In the genomic region with DNA sequence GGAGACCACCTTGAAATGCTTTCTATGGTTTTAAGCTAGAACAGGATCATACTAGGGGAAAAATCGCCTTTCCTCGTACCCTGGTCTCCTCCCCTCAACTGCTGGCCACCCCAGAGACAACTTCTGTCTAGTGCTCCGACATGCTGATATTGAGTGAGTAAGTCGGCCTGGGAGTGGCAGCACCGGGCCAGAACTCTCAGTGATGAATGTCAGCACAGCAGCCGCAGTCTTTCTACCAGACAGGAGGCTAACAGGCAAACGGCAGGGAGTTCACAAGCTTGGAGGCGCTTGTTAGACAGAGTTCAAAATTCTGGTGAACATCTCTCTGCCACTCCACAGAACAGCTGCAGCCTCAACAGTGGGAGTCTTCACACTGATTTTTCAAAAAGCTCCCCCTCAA, we compare ENCODE assay signal across 10 cellular contexts.
DNase-seq lines count a peak whose midpoint lies in the region; ATAC-seq, FAIRE-seq and TF ChIP-seq lines count a peak whose summit lies in the region.
"Had no signal": no experiment of that assay in that cellular context is flagged by ENCODE, and none has a peak within 500 bp of the region (broad histone marks: within the 10 kb centered on the region; RNA-seq: fewer than 3 reads in every experiment).

No MANE protein-coding gene starts in this region.

- no peak overlapping the region for H3K27ac ChIP-seq in brain microvascular endothelial cell
- H3K27ac ChIP-seq in right cardiac atrium (ENCODE audit: low read length) = no peak overlapping the region

- H3K36me3 ChIP-seq in brain microvascular endothelial cell (replicated peaks) = no peaks in the 10 kb centered on the region

- DNase-seq in ELR (ENCODE audit: low read depth) (peak; percentile 0), brain microvascular endothelial cell (peak; percentile 54), right cardiac atrium (peak; percentile 66 to 86 (median 80)), posterior cingulate gyrus (peak in 8 of 10 donors; percentile 10 to 86 (median 30)), D721Med (ENCODE audit: insufficient read length, low spot score) (no peak), AML-193 (lab: John Stamatoyannopoulos, UW) (no peak), OCI-M2 (lab: John Stamatoyannopoulos, UW; ENCODE audit: unreplicated experiment) (no peak)
- DNase-seq: activated CD4-positive, alpha-beta T cell treated with anti-CD3 and anti-CD28 coated beads for 48 hours; CD4-positive, alpha-beta T cell had no signal

- WGBS in right cardiac atrium = 26% methylated on average over 8 of the region's 8 CpGs

- no peak for FAIRE-seq in D721Med (lab: Jason Lieb, UNC)

- TF ChIP-seq CTCF in brain microvascular endothelial cell (IDR thresholded peaks at IDR 0.05; ENCODE audit: low read depth, low read length, missing control alignments) = peak; percentile 38
- no peak for TF ChIP-seq CTCF in D721Med (IDR thresholded peaks at IDR 0.05; ENCODE audit: insufficient read depth, missing control alignments)

- H3K9me3 ChIP-seq in right cardiac atrium (ENCODE audit: control insufficient read depth, low read length) = no peaks in the 10 kb centered on the region

- intact Hi-C loops in right cardiac atrium (cut with DNase I) = no loop called here
- intact Hi-C loops in posterior cingulate gyrus (cut with DNase I) = no loop called here

- ATAC-seq in right cardiac atrium (peak; percentile 83 to 93), SK-N-SH treated with all-trans-retinoic acid at 6 μM for 48 hours (no peak)

- no peak overlapping the region for H3K4me3 ChIP-seq in brain microvascular endothelial cell (ENCODE audit: low read depth, low read length)
- H3K4me3 ChIP-seq in right cardiac atrium (ENCODE audit: low read length) = no peak overlapping the region

- H3K27me3 ChIP-seq in brain microvascular endothelial cell (replicated peaks) = no peaks in the 10 kb centered on the region
- no peaks in the 10 kb centered on the region for H3K27me3 ChIP-seq in right cardiac atrium (ENCODE audit: control insufficient read depth, insufficient read depth)

- in situ Hi-C loops in brain microvascular endothelial cell (cut with HindIII; ENCODE audit: low pct_ligation_motif_present, low sequenced_read_pairs) = no loop called here

- no peaks in the 10 kb centered on the region for H3K4me1 ChIP-seq in right cardiac atrium (ENCODE audit: control insufficient read depth, insufficient read depth, low read length)

TF ChIP-seq in SK-N-SH treated with all-trans-retinoic acid at 6 μM for 48 hours, 23 proteins besides CTCF, POLR2A, EP300 and RAD21:
- TF ChIP-seq PPARA (CRISPR knock-in tag; IDR thresholded peaks at IDR 0.05; ENCODE audit: borderline replicate concordance) (no peak), RARB (CRISPR knock-in tag; IDR thresholded peaks at IDR 0.05) (no peak), BACH2 (CRISPR knock-in tag; IDR thresholded peaks at IDR 0.05; ENCODE audit: borderline replicate concordance) (no peak), ZNF8 (CRISPR knock-in tag; IDR thresholded peaks at IDR 0.05) (no peak), GLIS3 (CRISPR knock-in tag; IDR thresholded peaks at IDR 0.05) (no peak)
- TF ChIP-seq, protein P1, sequence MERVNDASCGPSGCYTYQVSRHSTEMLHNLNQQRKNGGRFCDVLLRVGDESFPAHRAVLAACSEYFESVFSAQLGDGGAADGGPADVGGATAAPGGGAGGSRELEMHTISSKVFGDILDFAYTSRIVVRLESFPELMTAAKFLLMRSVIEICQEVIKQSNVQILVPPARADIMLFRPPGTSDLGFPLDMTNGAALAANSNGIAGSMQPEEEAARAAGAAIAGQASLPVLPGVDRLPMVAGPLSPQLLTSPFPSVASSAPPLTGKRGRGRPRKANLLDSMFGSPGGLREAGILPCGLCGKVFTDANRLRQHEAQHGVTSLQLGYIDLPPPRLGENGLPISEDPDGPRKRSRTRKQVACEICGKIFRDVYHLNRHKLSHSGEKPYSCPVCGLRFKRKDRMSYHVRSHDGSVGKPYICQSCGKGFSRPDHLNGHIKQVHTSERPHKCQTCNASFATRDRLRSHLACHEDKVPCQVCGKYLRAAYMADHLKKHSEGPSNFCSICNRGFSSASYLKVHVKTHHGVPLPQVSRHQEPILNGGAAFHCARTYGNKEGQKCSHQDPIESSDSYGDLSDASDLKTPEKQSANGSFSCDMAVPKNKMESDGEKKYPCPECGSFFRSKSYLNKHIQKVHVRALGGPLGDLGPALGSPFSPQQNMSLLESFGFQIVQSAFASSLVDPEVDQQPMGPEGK (CRISPR knock-in tag; IDR thresholded peaks at IDR 0.05; ENCODE audit: borderline replicate concordance) = no peak
TF ChIP-seq in SK-N-SH treated with all-trans-retinoic acid at 6 μM for 48 hours: peak in this region for 0.

Comparison
In these comparisons a context has a peak if more than half of its experiments do, and no peak if none do; other contexts are left out.
1. DNase-seq: peak in ELR (single experiment), brain microvascular endothelial cell (single experiment), right cardiac atrium (3 of 3) and posterior cingulate gyrus (8 of 10); none in D721Med (single experiment), AML-193 (0 of 2) and OCI-M2 (single experiment).